Comparison of ENCODE assay signal across 15 cellular contexts in the genomic region with DNA sequence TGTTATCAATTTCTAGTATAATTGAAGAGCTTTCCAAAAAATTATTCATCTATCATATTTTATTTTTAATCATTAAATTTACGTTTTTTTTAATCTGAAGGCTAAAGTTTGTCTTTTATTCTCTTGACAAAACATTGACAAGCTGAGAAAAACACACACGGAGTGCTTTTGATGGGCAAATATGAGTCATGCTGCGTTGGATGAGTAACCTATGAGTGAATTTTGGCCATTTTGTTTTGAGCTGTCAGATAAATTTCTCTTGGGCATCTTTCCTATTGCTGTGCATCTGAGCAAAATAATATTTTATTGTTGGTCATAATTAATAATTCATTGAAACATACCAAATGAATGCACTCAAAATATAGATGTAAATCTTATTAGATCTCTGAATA.
DNase-seq lines count a peak whose midpoint lies in the region; ATAC-seq, FAIRE-seq and TF ChIP-seq lines count a peak whose summit lies in the region.
"Had no signal": no experiment of that assay in that cellular context is flagged by ENCODE, and none has a peak within 500 bp of the region (broad histone marks: within the 10 kb centered on the region; RNA-seq: fewer than 3 reads in every experiment).

No MANE protein-coding gene starts in this region.

- POLR2A ChIA-PET in PC-3 (lab: Charles Lee; ENCODE audit: unreplicated experiment), result interaction anchor here (0.5 to 0.7 kb wide), 2 partner anchors 305 to 1738 kb away, joined by 3 to 7 read pairs; no protein-coding TSS in a partner anchor

- 0 out of 2 replicates have a peak overlapping the region, but pooled peaks have one; percentile 1 for H3K4me2 ChIP-seq in PC-3 (ENCODE audit: low read length)

- H3K27ac ChIP-seq in PC-3 (ENCODE audit: low read length), result peak overlapping the region; percentile 68

- intact Hi-C loops in PC-3 (cut with micrococcal nuclease), result loop anchor here (5.0 to 10.0 kb wide), 4 partner anchors 192 to 646 kb away; no protein-coding TSS in a partner anchor

- no peak overlapping the region for H3K4me3 ChIP-seq in PC-3 (ENCODE audit: low read length)

- H3K4me1 ChIP-seq in PC-3 (ENCODE audit: insufficient read depth, low read length), result peaks cover 11% of the 10 kb centered on the region; the same call in 1 of the 2 replicates

- H3K9ac ChIP-seq in PC-3 (ENCODE audit: low read length), result no peak overlapping the region

- DNase-seq in PC-3 (peak; percentile 67), AG08396 (ENCODE audit: low spot score) (no peak), NCI-H1417 treated with DMSO at 0.1 percent for 48 hours (lab: John Stamatoyannopoulos, UW) (no peak)
- no peak for DNase-seq in stimulated activated CD4-positive, alpha-beta T cell treated with anti-CD3 and anti-CD28 coated beads, Interleukin-4, amount 100 ng/mL, for 1 hour
- DNase-seq: activated gamma-delta T cell treated with Interleukin-2 at 50 U/mL for 16 hours, DND-41, hypothalamus, NCI-H1092, NCI-H524 treated with DMSO at 0.1 percent for 48 hours, T-helper 9 cell had no signal

- H2AFZ ChIP-seq in PC-3 (ENCODE audit: low read length), result no peak overlapping the region

- FAIRE-seq in islet of Langerhans (lab: Jason Lieb, UNC), result peak; percentile 93
- FAIRE-seq: GM12891 had no signal

- H3K9me3 ChIP-seq in PC-3 (ENCODE audit: low read length), result no peaks in the 10 kb centered on the region

- no peaks in the 10 kb centered on the region for H3F3A ChIP-seq in PC-3 (ENCODE audit: low read length, unreplicated experiment)

- no peak for TF ChIP-seq CTCF in PC-3 (conservative IDR thresholded peaks at IDR 0.05; ENCODE audit: low read depth, low read length)

- H4K20me1 ChIP-seq in PC-3 (ENCODE audit: low read length), result no peaks in the 10 kb centered on the region

- H3K9me2 ChIP-seq in PC-3 (replicated peaks; ENCODE audit: low read length), result no peaks in the 10 kb centered on the region

- CTCF ChIA-PET in PC-3 (lab: Charles Lee), result interaction anchor here (0.6 kb wide), 1 partner anchor 10 kb away, joined by 4 read pairs; no protein-coding TSS in a partner anchor

- no peaks in the 10 kb centered on the region for H3K27me3 ChIP-seq in PC-3 (ENCODE audit: low read length)

- BruUV-seq in PC-3 (replicated peaks; lab: Mats Ljungman, UMichigan), result no TSS peak

- H3K36me3 ChIP-seq in PC-3 (ENCODE audit: low read depth, low read length), result no peaks in the 10 kb centered on the region

- peak; percentile 47 for ATAC-seq in GM18511 (IDR thresholded peaks at IDR 0.05; ENCODE audit: unreplicated experiment)
- peak; percentile 42 for ATAC-seq in HG02885 (IDR thresholded peaks at IDR 0.05; ENCODE audit: poor library complexity, unreplicated experiment)
- ATAC-seq in PC-3, result peak; percentile 75
- no peak for ATAC-seq in GM21526 (IDR thresholded peaks at IDR 0.05; ENCODE audit: low FRiP score, unreplicated experiment)

- no peaks in the 10 kb centered on the region for H3K79me2 ChIP-seq in PC-3 (ENCODE audit: low read length)
